In genomic region chr7:14321947-14322346, GRCh38 we compare ENCODE assay signal across 16 cellular contexts.
DNase-seq lines count a peak whose midpoint lies in the region; ATAC-seq and TF ChIP-seq lines count a peak whose summit lies in the region.
"Had no signal": no experiment of that assay in that cellular context is flagged by ENCODE, and none has a peak within 500 bp of the region (broad histone marks: within the 10 kb centered on the region; RNA-seq: fewer than 3 reads in every experiment).

No MANE protein-coding gene starts in this region.

- H4K20me1 ChIP-seq in mammary epithelial cell (ENCODE audit: insufficient read depth, low read length): no peaks in the 10 kb centered on the region

- no peak overlapping the region for H3K27ac ChIP-seq in mammary epithelial cell (ENCODE audit: insufficient read depth, low read depth, low read length)
- H3K27ac ChIP-seq in prostate gland: no peak overlapping the region
- H3K27ac ChIP-seq: coronary artery had no signal

- H3K4me1 ChIP-seq in mammary epithelial cell (ENCODE audit: insufficient read depth, low read length): no peaks in the 10 kb centered on the region
- H3K4me1 ChIP-seq in prostate gland (replicated peaks): no peaks in the 10 kb centered on the region

- H3K36me3 ChIP-seq in mammary epithelial cell (ENCODE audit: insufficient read depth, low read length) (no peaks in the 10 kb centered on the region), H7 (replicated peaks; ENCODE audit: control insufficient read depth, insufficient read depth, low read length) (no peaks in the 10 kb centered on the region), prostate gland (no peaks in the 10 kb centered on the region)

- dilution Hi-C loops in mammary epithelial cell (cut with HindIII; ENCODE audit: low sequenced_read_pairs): no loop called here

- H3K9me3 ChIP-seq in mammary epithelial cell (replicated peaks; ENCODE audit: insufficient read depth, low read length) (no peaks in the 10 kb centered on the region), prostate gland (no peaks in the 10 kb centered on the region)

- H3K9ac ChIP-seq in mammary epithelial cell (ENCODE audit: insufficient read depth, low read length): no peak overlapping the region

- no peaks in the 10 kb centered on the region for H3K79me2 ChIP-seq in mammary epithelial cell (ENCODE audit: insufficient read depth, low read length)

- 0% methylated on average over 2 of the region's 2 CpGs for WGBS in mammary epithelial cell (ENCODE audit: low coverage, missing lambda C conversion rate)
- 53% methylated on average over 2 of the region's 2 CpGs for WGBS in prostate gland

- TF ChIP-seq CTCF in MCF 10A (IDR thresholded peaks at IDR 0.05; ENCODE audit: unreplicated experiment) (no peak), mammary epithelial cell (conservative IDR thresholded peaks at IDR 0.05 in 1 of 2, IDR thresholded peaks at IDR 0.05 in 1 of 2; ENCODE audit: extremely low read depth in 1 of 2, insufficient read depth in 1 of 2, low read depth in 1 of 2, low read length in 2 of 2) (no peak), prostate gland (IDR thresholded peaks at IDR 0.05) (no peak)

- BruUV-seq in MCF 10A (replicated peaks; lab: Mats Ljungman, UMichigan): no TSS peak
- no TSS peak for BruUV-seq in mammary epithelial cell (replicated peaks; lab: Mats Ljungman, UMichigan)

- CTCF ChIA-PET in MCF 10A (lab: Yijun Ruan, JAX) (no interaction called here), mammary epithelial cell (lab: Charles Lee; ENCODE audit: low non-redundant PET) (no interaction called here)

- no peaks in the 10 kb centered on the region for H3K27me3 Mint-ChIP-seq in MCF 10A (ENCODE audit: insufficient read depth, unreplicated experiment)
- H3K27me3 Mint-ChIP-seq: activated naive CD4-positive, alpha-beta T cell treated with anti-CD3 and anti-CD28 coated beads, Interleukin-2, amount 10 ng/mL, durations not matched to agents 7 days and 5 days; CD4-positive, alpha-beta T cell had no signal

- ATAC-seq in SK-N-SH treated with all-trans-retinoic acid at 6 μM for 48 hours: no peak
- no peak for ATAC-seq in activated CD4-positive, CD25-positive, alpha-beta regulatory T cell treated with anti-CD3 and anti-CD28 coated beads, Interleukin-2, amount 50 U/mL, for 24 hours
- ATAC-seq: right cardiac atrium had no signal

- no peaks in the 10 kb centered on the region for H3K4me1 Mint-ChIP-seq in MCF 10A (ENCODE audit: insufficient read depth, unreplicated experiment)
- H3K4me1 Mint-ChIP-seq: activated naive CD4-positive, alpha-beta T cell treated with anti-CD3 and anti-CD28 coated beads, Interleukin-2, amount 10 ng/mL, durations not matched to agents 7 days and 5 days had no signal

- H3K27me3 ChIP-seq in mammary epithelial cell (ENCODE audit: insufficient read depth, low read length) (no peaks in the 10 kb centered on the region), H7 (ENCODE audit: control insufficient read depth, insufficient read depth, low read length) (no peaks in the 10 kb centered on the region), prostate gland (replicated peaks; ENCODE audit: insufficient read depth) (no peaks in the 10 kb centered on the region)

- H2AFZ ChIP-seq in mammary epithelial cell (ENCODE audit: low read depth, low read length): no peak overlapping the region

- POLR2A ChIA-PET in MCF 10A (lab: Yijun Ruan, JAX): interaction anchor here (0.5 kb wide), 1 partner anchor 173 kb away, joined by 3 read pairs; no protein-coding TSS in a partner anchor

- no peak overlapping the region for H3K27ac Mint-ChIP-seq in MCF 10A (ENCODE audit: low read depth, unreplicated experiment)
- H3K27ac Mint-ChIP-seq: activated naive CD4-positive, alpha-beta T cell treated with anti-CD3 and anti-CD28 coated beads, Interleukin-2, amount 10 ng/mL, durations not matched to agents 7 days and 5 days; CD4-positive, alpha-beta T cell had no signal

- H3K9me3 Mint-ChIP-seq in MCF 10A (ENCODE audit: unreplicated experiment): no peaks in the 10 kb centered on the region

- DNase-seq in MCF 10A (ENCODE audit: unreplicated experiment) (peak; percentile 80), mammary epithelial cell (no peak), NCI-H2081 (lab: John Stamatoyannopoulos, UW) (peak; percentile 73 to 92), SHP77 (lab: John Stamatoyannopoulos, UW) (peak; percentile 83 to 88), H7 (no peak), prostate gland (ENCODE audit: low spot score) (no peak)
- DNase-seq: activated naive CD4-positive, alpha-beta T cell treated with anti-CD3 and anti-CD28 coated beads, Interleukin-2, amount 10 ng/mL, durations not matched to agents 7 days and 5 days; activated T-cell treated with anti-CD3 and anti-CD28 coated beads, Interleukin-2, amount 50 U/mL, for 1 hour; CD4-positive, alpha-beta T cell; hypothalamus; kidney glomerular epithelial cell; NCI-H526 treated with DMSO at 0.1 percent for 48 hours had no signal

- TF ChIP-seq POLR2A in prostate gland (IDR thresholded peaks at IDR 0.05): no peak

- intact Hi-C loops in MCF 10A (cut with micrococcal nuclease) (no loop called here), mammary epithelial cell (cut with micrococcal nuclease) (no loop called here), prostate gland (cut with DNase I) (no loop called here)

- no peaks in the 10 kb centered on the region for H3K36me3 Mint-ChIP-seq in MCF 10A (ENCODE audit: insufficient read depth, unreplicated experiment)
- H3K36me3 Mint-ChIP-seq: activated naive CD4-positive, alpha-beta T cell treated with anti-CD3 and anti-CD28 coated beads, Interleukin-2, amount 10 ng/mL, durations not matched to agents 7 days and 5 days had no signal

- H3K4me3 Mint-ChIP-seq in MCF 10A (ENCODE audit: unreplicated experiment): no peak overlapping the region
- H3K4me3 Mint-ChIP-seq: activated naive CD4-positive, alpha-beta T cell treated with anti-CD3 and anti-CD28 coated beads, Interleukin-2, amount 10 ng/mL, durations not matched to agents 7 days and 5 days; CD4-positive, alpha-beta T cell had no signal

- in situ Hi-C loops in mammary epithelial cell (cut with MboI; ENCODE audit: low sequenced_read_pairs in 2 of 2): no loop called here

- H3K4me3 ChIP-seq in mammary epithelial cell (replicated peaks in 1 of 3; ENCODE audit: insufficient read depth in 1 of 3, low read depth in 2 of 3, low read length in 3 of 3) (no peak overlapping the region), H7 (ENCODE audit: insufficient read depth, low read depth, low read length) (no peak overlapping the region), prostate gland (no peak overlapping the region)
- H3K4me3 ChIP-seq: coronary artery had no signal

- H3K4me2 ChIP-seq in mammary epithelial cell (ENCODE audit: insufficient read depth, low read depth, low read length): no peak overlapping the region

TF ChIP-seq in SK-N-SH treated with all-trans-retinoic acid at 6 μM for 48 hours, 23 proteins besides CTCF, POLR2A, EP300 and RAD21:
- TF ChIP-seq GLIS3 (CRISPR knock-in tag; IDR thresholded peaks at IDR 0.05) (no peak), TCF4 (CRISPR knock-in tag; IDR thresholded peaks at IDR 0.05; ENCODE audit: borderline replicate concordance) (no peak)

Comparison
In these comparisons a context has a peak if more than half of its experiments do, and no peak if none do; other contexts are left out.
1. DNase-seq: peak in MCF 10A (single experiment), NCI-H2081 (2 of 2) and SHP77 (2 of 2); none in mammary epithelial cell (single experiment), H7 (single experiment) and prostate gland (single experiment).